21 cellular contexts compared by ENCODE assay signal in the genomic region with DNA sequence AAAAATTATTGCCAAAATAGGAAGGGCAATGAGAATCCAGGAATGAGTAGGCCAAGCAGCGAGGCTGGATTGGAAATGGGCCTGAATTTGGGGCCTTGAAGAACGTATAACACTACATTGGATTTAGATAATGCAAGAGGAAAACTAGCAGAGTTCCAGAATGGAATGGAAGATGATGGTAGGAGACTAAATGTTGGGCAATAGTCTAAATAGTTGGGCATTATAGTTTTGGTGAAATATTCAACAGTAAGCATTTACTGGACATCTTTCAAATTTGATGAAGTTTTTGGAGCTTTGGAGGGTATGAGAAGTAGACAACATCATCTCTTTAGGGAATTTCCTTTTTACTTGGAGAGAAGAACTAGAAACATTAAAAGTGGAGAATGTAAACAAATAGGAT.
"Had no signal": no experiment of that assay in that cellular context is flagged by ENCODE, and none has a peak within 500 bp of the region (broad histone marks: within the 10 kb centered on the region; RNA-seq: fewer than 3 reads in every experiment).

No MANE protein-coding gene starts in this region.

- H3K36me3 ChIP-seq: left ventricle myocardium inferior, sigmoid colon, transverse colon, vagina had no signal

- ATAC-seq: activated naive CD8-positive, alpha-beta T cell treated with anti-CD3 and anti-CD28 coated beads, Interleukin-2, amount 50 U/mL, for 24 hours; activated T-cell treated with anti-CD3 and anti-CD28 coated beads, Interleukin-2, amount 50 U/mL, for 72 hours; natural killer cell; stimulated activated memory B cell treated with anti-CD40 and anti-IgM and Interleukin-4, amounts not matched to agents 10 μg/mL and 1 μg/mL and 100 μg/mL, for 72 hours; T-helper 17 cell had no signal

- H3K27ac ChIP-seq: left ventricle myocardium inferior, transverse colon, vagina had no signal

- H3K9me3 ChIP-seq: left ventricle myocardium inferior, sigmoid colon, transverse colon, vagina had no signal

- H3K4me2 ChIP-seq: smooth muscle cell had no signal

- FAIRE-seq: endometrium had no signal

- DNase-seq: activated CD4-positive, alpha-beta T cell treated with anti-CD3 and anti-CD28 coated beads for 4 hours; activated CD4-positive, alpha-beta T cell treated with anti-CD3 and anti-CD28 coated beads, Interleukin-2, amount 50 U/mL, for 48 hours; activated CD4-positive, CD25-positive, alpha-beta regulatory T cell; activated effector memory CD4-positive, alpha-beta T cell treated with anti-CD3 and anti-CD28 coated beads, Interleukin-2, amount 50 U/mL, for 16 hours; activated naive CD4-positive, alpha-beta T cell treated with anti-CD3 and anti-CD28 coated beads, Interleukin-2, amount 50 U/mL, for 16 hours; activated naive CD8-positive, alpha-beta T cell treated with anti-CD3 and anti-CD28 coated beads, Interleukin-2, amount 50 U/mL, for 24 hours; activated T-cell treated with anti-CD3 and anti-CD28 coated beads, Interleukin-2, amount 50 U/mL, for 72 hours; anterior cingulate cortex; effector CD4-positive, alpha-beta T cell; foreskin fibroblast; kidney glomerular epithelial cell; left ventricle myocardium inferior; natural killer cell; sigmoid colon; stimulated activated CD4-positive, alpha-beta T cell treated with anti-CD3 and anti-CD28 coated beads, Interleukin-15, amount 100 ng/mL, for 24 hours; T-helper 17 cell; transverse colon had no signal

- H3K27me3 ChIP-seq: sigmoid colon, transverse colon, vagina had no signal

- H3K4me3 ChIP-seq: left ventricle myocardium inferior, sigmoid colon, smooth muscle cell, transverse colon, vagina had no signal
